In the genomic region with DNA sequence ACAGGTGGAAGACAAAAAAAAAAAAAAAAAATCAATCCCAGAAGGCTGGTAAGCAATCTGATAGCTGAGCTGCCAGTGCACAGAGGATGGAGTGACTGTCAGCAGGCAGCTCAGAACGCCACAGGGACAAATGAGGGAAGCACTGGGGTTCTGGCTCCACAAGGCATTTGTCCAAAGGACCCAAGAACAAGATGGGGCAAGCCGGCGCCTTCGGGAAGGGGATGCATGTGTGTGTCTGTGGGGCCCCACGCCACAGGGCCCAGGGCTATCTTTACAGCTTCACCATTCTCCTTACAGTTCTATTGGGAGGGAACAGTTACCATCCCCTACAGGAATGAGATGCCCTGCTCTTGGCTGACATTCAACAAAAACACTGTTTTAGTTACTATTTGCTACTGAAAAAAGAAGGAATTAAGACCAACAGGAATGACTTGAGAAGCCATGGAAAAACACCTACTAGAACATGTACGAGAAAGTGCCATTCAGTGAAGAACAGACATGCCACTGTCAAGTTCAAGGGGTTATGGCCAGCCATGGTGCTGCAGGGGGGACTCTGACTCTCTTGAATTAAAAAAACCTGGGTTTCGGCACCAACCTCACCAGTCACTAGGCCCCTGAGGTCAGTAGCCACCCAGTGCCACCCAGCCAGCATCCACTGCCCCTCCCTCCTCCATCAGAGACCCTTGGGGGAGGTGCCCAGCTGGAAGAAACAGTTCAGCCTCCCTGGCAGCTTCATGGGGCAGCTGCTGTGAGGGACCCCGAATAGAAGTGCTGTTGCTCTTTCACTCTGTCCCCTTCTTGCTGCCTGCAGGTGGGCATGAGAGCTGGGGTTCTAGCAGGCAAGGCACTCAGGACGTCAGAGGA, we compare ENCODE assay signal across 13 cellular contexts. TPM values are rescaled to one million over a fixed set of nuclear protein-coding genes. Genes with fewer than 3 reads are reported as not detected.
DNase-seq lines count a peak whose midpoint lies in the region; ATAC-seq and TF ChIP-seq lines count a peak whose summit lies in the region.
"Had no signal": no experiment of that assay in that cellular context is flagged by ENCODE, and none has a peak within 500 bp of the region (broad histone marks: within the 10 kb centered on the region; RNA-seq: fewer than 3 reads in every experiment).

No MANE protein-coding gene starts in this region.

- no peaks in the 10 kb centered on the region for H3K9me3 Mint-ChIP-seq in effector memory CD8-positive, alpha-beta T cell

- H3K36me3 ChIP-seq in GM23248 (ENCODE audit: low read depth) = peaks cover 39% of the 10 kb centered on the region; the same call in 1 of the 2 replicates
- peaks cover 44 to 87% of the 10 kb centered on the region in 2 experiments for H3K36me3 ChIP-seq in SK-N-SH (replicated peaks in 1 of 2; ENCODE audit: control insufficient read depth in 1 of 2, insufficient read depth in 2 of 2, low read length in 1 of 2)
- H3K36me3 ChIP-seq in skeletal muscle tissue (ENCODE audit: control insufficient read depth in 3 of 3, insufficient read depth in 3 of 3, low read length in 3 of 3) = peaks cover 36 to 65% (median 60%) of the 10 kb centered on the region in 3 donors

- H3K27me3 ChIP-seq in GM23248 (replicated peaks; ENCODE audit: insufficient read depth) = no peaks in the 10 kb centered on the region
- no peaks in the 10 kb centered on the region for H3K27me3 ChIP-seq in SK-N-SH (ENCODE audit: insufficient read depth)
- no peaks in the 10 kb centered on the region for H3K27me3 ChIP-seq in skeletal muscle tissue (ENCODE audit: control insufficient read depth in 3 of 3, insufficient read depth in 3 of 3, low read length in 3 of 3)
- H3K27me3 ChIP-seq: heart left ventricle, SJSA1 had no signal

- H4K20me1 ChIP-seq in GM23248 (ENCODE audit: insufficient read depth) (no peaks in the 10 kb centered on the region), SK-N-SH (ENCODE audit: insufficient read depth) (peaks cover 100% of the 10 kb centered on the region)

- H3K27ac ChIP-seq in GM23248 (peak overlapping the region; percentile 99), SK-N-SH (ENCODE audit: low read depth in 2 of 2, low read length in 1 of 2) (peak overlapping the region in 1 of 2 experiments; percentile 96; a peak in 2 of 4 replicates), skeletal muscle tissue (ENCODE audit: low read depth, low read length) (peak overlapping the region; percentile 93)
- H3K27ac ChIP-seq: SJSA1 had no signal

- no peak overlapping the region for H2AFZ ChIP-seq in GM23248
- H2AFZ ChIP-seq in SK-N-SH (ENCODE audit: low read depth) = no peak overlapping the region

- 78 to 83% methylated on average over 9 of the region's 9 CpGs for WGBS in GM23248 (ENCODE audit: low coverage in 1 of 2, low lambda C conversion rate in 2 of 2, missing lambda C conversion rate in 2 of 2), 2 experiments
- 96% methylated on average over 8 of the region's 9 CpGs for WGBS in SK-N-SH (ENCODE audit: low lambda C conversion rate)

- DNase-seq in GM23248 = peak; percentile 25
- no peak for DNase-seq in SK-N-SH
- DNase-seq in effector memory CD8-positive, alpha-beta T cell = no peak
- no peak for DNase-seq in DMS114 treated with DMSO at 0.1 percent for 48 hours (lab: John Stamatoyannopoulos, UW; ENCODE audit: unreplicated experiment)
- DNase-seq in NCI-H524 (lab: John Stamatoyannopoulos, UW) = no peak
- DNase-seq: cortex of kidney, DMS79 treated with DMSO at 0.1 percent for 48 hours, heart left ventricle, NCI-H510A had no signal

- H3K79me2 ChIP-seq in GM23248 (ENCODE audit: insufficient read depth) (peaks cover 89% of the 10 kb centered on the region), SK-N-SH (ENCODE audit: insufficient read depth) (peaks cover 86% of the 10 kb centered on the region)

- no peak for TF ChIP-seq CTCF in SK-N-SH (IDR thresholded peaks at IDR 0.05)

- H3K4me1 ChIP-seq in GM23248 (ENCODE audit: insufficient read depth) (peaks cover 83% of the 10 kb centered on the region), SK-N-SH (ENCODE audit: control insufficient read depth in 1 of 2, insufficient read depth in 2 of 2, low read depth in 1 of 2, low read length in 1 of 2) (peaks cover 19 to 35% of the 10 kb centered on the region in 2 experiments; a peak in 3 of 4 replicates), skeletal muscle tissue (ENCODE audit: control insufficient read depth in 3 of 3, insufficient read depth in 3 of 3, low read length in 3 of 3) (peaks cover 98 to 99% (median 99%) of the 10 kb centered on the region in 3 donors)

- H3K4me3 ChIP-seq in GM23248 (no peak overlapping the region), SK-N-SH (ENCODE audit: low read depth in 2 of 2, low read length in 1 of 2) (no peak overlapping the region), skeletal muscle tissue (ENCODE audit: low read length in 3 of 3) (peak overlapping the region in 1 of 3 donors; percentile 6)
- H3K4me3 ChIP-seq: heart left ventricle, SJSA1 had no signal

- H3K9me3 ChIP-seq in GM23248 (ENCODE audit: low read depth) (no peaks in the 10 kb centered on the region), SK-N-SH (no peaks in the 10 kb centered on the region), skeletal muscle tissue (ENCODE audit: control insufficient read depth in 3 of 3, low read length in 3 of 3) (no peaks in the 10 kb centered on the region)
- H3K9me3 ChIP-seq: heart left ventricle, SJSA1 had no signal

- peak overlapping the region; percentile 64 for H3K4me2 ChIP-seq in GM23248 (ENCODE audit: unreplicated experiment)
- peak overlapping the region; percentile 80 for H3K4me2 ChIP-seq in SK-N-SH

- H3K4me1 Mint-ChIP-seq in effector memory CD8-positive, alpha-beta T cell (ENCODE audit: low read depth in 2 of 2) = peaks cover 91 to 93% of the 10 kb centered on the region in 2 donors

- ATAC-seq in effector memory CD8-positive, alpha-beta T cell (replicated peaks) = no peak
- no peak for ATAC-seq in HG02763 (IDR thresholded peaks at IDR 0.05; ENCODE audit: unreplicated experiment)
- ATAC-seq: heart left ventricle, sciatic nerve had no signal

- no peak for TF ChIP-seq EP300 in SK-N-SH (IDR thresholded peaks at IDR 0.05; ENCODE audit: borderline replicate concordance in 1 of 2, low read depth in 1 of 2, low read length in 1 of 2)

- no peaks in the 10 kb centered on the region for H3K9me2 ChIP-seq in GM23248 (ENCODE audit: insufficient read depth)
- H3K9me2 ChIP-seq in SK-N-SH = no peaks in the 10 kb centered on the region

- in situ Hi-C loops in GM23248 (cut with MboI) = no loop called here

- CTCF ChIA-PET in SK-N-SH (lab: Yijun Ruan, JAX) = no interaction called here

- peak overlapping the region; percentile 82 for H3K9ac ChIP-seq in GM23248
- H3K9ac ChIP-seq in SK-N-SH = peak overlapping the region; percentile 10; the same call in 1 of the 2 replicates
- H3K9ac ChIP-seq in skeletal muscle tissue (ENCODE audit: low read depth in 1 of 3, low read length in 3 of 3) = peak overlapping the region; percentile 47 to 85 (median 70)

- peaks cover 83% of the 10 kb centered on the region for H3K36me3 Mint-ChIP-seq in effector memory CD8-positive, alpha-beta T cell (ENCODE audit: insufficient read depth)

- H3F3A ChIP-seq in GM23248 (ENCODE audit: insufficient read depth) = peaks cover 68% of the 10 kb centered on the region
- H3F3A ChIP-seq in SK-N-SH (replicated peaks; ENCODE audit: insufficient read depth) = peaks cover 38% of the 10 kb centered on the region

- H3K4me3 Mint-ChIP-seq in effector memory CD8-positive, alpha-beta T cell = peak overlapping the region; percentile 68 to 72

- peak overlapping the region; percentile 93 to 96 for H3K27ac Mint-ChIP-seq in effector memory CD8-positive, alpha-beta T cell

- H3K27me3 Mint-ChIP-seq in effector memory CD8-positive, alpha-beta T cell = no peaks in the 10 kb centered on the region

- TF ChIP-seq RAD21 in SK-N-SH (IDR thresholded peaks at IDR 0.05; ENCODE audit: low read length) = no peak

- POLR2A ChIA-PET in SK-N-SH (lab: Yijun Ruan, JAX) = no interaction called here

TF ChIP-seq in SK-N-SH, 30 proteins besides CTCF, POLR2A, EP300 and RAD21:
- 0 out of 2 replicates have a peak, but pooled peaks have one; percentile 18 for TF ChIP-seq NFIC (IDR thresholded peaks at IDR 0.05; ENCODE audit: borderline replicate concordance)
- TF ChIP-seq, protein P1, sequence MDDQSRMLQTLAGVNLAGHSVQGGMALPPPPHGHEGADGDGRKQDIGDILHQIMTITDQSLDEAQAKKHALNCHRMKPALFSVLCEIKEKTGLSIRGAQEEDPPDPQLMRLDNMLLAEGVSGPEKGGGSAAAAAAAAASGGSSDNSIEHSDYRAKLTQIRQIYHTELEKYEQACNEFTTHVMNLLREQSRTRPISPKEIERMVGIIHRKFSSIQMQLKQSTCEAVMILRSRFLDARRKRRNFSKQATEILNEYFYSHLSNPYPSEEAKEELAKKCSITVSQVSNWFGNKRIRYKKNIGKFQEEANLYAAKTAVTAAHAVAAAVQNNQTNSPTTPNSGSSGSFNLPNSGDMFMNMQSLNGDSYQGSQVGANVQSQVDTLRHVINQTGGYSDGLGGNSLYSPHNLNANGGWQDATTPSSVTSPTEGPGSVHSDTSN (IDR thresholded peaks at IDR 0.05) = no peak
TF ChIP-seq in SK-N-SH: peak in this region for 1.

RNA-seq across cellular contexts. Expression of a gene that starts 18.5 kb away (rescaled TPM):
- 471 and 487 TPM in 2 replicates for total RNA-seq in GM23248 (2014; rRNA removed; shearing (Covaris generic))
- polyA plus RNA-seq in GM23248 (2016; fragmentation: Nextera tagmentation; extraction: Ambion mirVana) = 413 and 419 TPM in 2 replicates
- polyA plus RNA-seq in SK-N-SH (2012; rRNA removed) = 287 and 310 TPM in 2 replicates
- 240 and 255 TPM in 2 replicates for polyA plus RNA-seq in SK-N-SH (2012; cell fraction: cytosol; rRNA removed)
- 297 and 306 TPM in 2 replicates for polyA plus RNA-seq in SK-N-SH (2012; cell fraction: nucleus; rRNA removed)
- total RNA-seq in skeletal muscle tissue = 96.0 TPM

Comparison
In these comparisons a context has a peak if more than half of its experiments do, and no peak if none do; other contexts are left out.
1. H3K9ac ChIP-seq: peak in every context shown above with its lines; median percentile 82 in GM23248; 70 in skeletal muscle tissue; 10 in SK-N-SH.